ENCODE assay signal across 13 cellular contexts in the genomic region with DNA sequence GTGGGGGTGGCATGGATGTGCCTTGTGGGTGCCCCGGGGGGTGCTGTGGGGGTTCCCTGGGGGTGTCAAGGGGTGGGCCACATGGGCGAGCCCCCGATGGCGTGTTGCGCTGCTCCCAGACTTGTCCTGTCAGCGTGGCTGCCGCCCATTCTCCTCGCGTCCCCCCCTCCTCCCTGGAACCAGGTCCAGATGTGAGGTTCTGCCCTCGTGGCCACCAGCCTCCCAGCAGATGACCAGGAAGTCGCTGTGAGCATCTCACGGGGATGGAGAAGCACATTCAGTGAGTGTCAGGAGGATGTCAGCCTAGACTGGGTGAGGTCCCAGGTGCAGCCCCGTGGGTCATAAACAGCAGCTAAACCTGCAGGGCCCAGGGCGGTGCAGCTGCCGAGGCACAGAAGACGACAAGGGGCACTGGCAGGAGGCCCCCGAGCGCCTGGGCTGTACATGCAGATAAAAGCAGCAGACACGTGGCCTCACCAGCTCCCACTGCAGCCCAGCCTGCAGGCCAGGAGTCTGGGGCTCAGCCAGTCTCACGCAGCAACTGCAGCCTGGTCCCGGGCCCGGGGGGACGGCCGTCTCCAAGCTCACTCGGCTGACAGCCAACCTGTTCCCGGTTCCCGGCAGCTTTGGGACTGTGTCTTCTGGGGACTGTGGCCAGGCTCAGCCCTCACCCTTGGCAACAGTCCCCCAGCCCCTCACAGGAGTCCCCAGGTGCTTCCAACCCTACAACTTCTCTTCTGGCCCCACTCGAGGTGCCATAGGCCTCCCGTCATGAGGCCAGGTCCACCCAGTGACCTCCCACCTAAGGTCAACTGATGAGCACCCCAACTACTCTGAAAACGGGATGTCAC. TPM values are rescaled to one million over a fixed set of nuclear protein-coding genes. Genes with fewer than 3 reads are reported as not detected.
DNase-seq lines count a peak whose midpoint lies in the region; ATAC-seq and TF ChIP-seq lines count a peak whose summit lies in the region.
"Had no signal": no experiment of that assay in that cellular context is flagged by ENCODE, and none has a peak within 500 bp of the region (broad histone marks: within the 10 kb centered on the region; RNA-seq: fewer than 3 reads in every experiment).

No MANE protein-coding gene starts in this region.

- peak overlapping the region; percentile 57 for H3K27ac Mint-ChIP-seq in neural progenitor cell

- H3K27me3 ChIP-seq in ACC112 (ENCODE audit: insufficient read depth, low read length) = no peaks in the 10 kb centered on the region
- no peaks in the 10 kb centered on the region for H3K27me3 ChIP-seq in Peyer's patch
- no peaks in the 10 kb centered on the region for H3K27me3 ChIP-seq in neural progenitor cell
- no peaks in the 10 kb centered on the region for H3K27me3 ChIP-seq in H7 (ENCODE audit: control insufficient read depth, insufficient read depth, low read length)

- ATAC-seq in Right ventricle myocardium superior (ENCODE audit: poor library complexity) (peak; percentile 72), HG03342 (IDR thresholded peaks at IDR 0.05; ENCODE audit: unreplicated experiment) (no peak), GM18519 (IDR thresholded peaks at IDR 0.05; ENCODE audit: low FRiP score, unreplicated experiment) (no peak)
- ATAC-seq: HCT116 had no signal

- no peaks in the 10 kb centered on the region for H3K36me3 ChIP-seq in ACC112 (ENCODE audit: insufficient read depth, low read length)
- no peaks in the 10 kb centered on the region for H3K36me3 ChIP-seq in Peyer's patch
- H3K36me3 ChIP-seq in neural progenitor cell = no peaks in the 10 kb centered on the region
- no peaks in the 10 kb centered on the region for H3K36me3 ChIP-seq in H7 (replicated peaks; ENCODE audit: control insufficient read depth, insufficient read depth, low read length)

- H3K9me3 Mint-ChIP-seq in neural progenitor cell = peaks cover 6% of the 10 kb centered on the region

- TF ChIP-seq POLR2A in Peyer's patch (IDR thresholded peaks at IDR 0.05) = no peak

- H3K4me2 ChIP-seq in neural progenitor cell = no peak overlapping the region

- intact Hi-C loops in Right ventricle myocardium superior (cut with DNase I) = no loop called here

- DNase-seq in Peyer's patch (peak in 2 of 3 donors; percentile 39 to 43), Right ventricle myocardium superior (peak; percentile 85), neural progenitor cell (ENCODE audit: low spot score) (no peak), H7 (no peak), NCI-H526 treated with DMSO at 0.1 percent for 48 hours (lab: John Stamatoyannopoulos, UW) (no peak)
- DNase-seq: activated CD4-positive, alpha-beta T cell treated with anti-CD3 and anti-CD28 coated beads, Interleukin-2, amount 50 U/mL, for 1 hour; erythroblast; NCI-H69 had no signal

- H3K9ac ChIP-seq in neural progenitor cell = no peak overlapping the region

- TF ChIP-seq CTCF in Peyer's patch (IDR thresholded peaks at IDR 0.05) (no peak), neural progenitor cell (IDR thresholded peaks at IDR 0.05) (no peak)

- H2AFZ ChIP-seq in ACC112 (ENCODE audit: low read length, unreplicated experiment) (no peak overlapping the region), neural progenitor cell (replicated peaks) (no peak overlapping the region)

- H3K4me1 ChIP-seq in ACC112 (ENCODE audit: control insufficient read depth, insufficient read depth, low read length, unreplicated experiment) = peaks cover 28% of the 10 kb centered on the region
- H3K4me1 ChIP-seq in Peyer's patch = no peaks in the 10 kb centered on the region
- no peaks in the 10 kb centered on the region for H3K4me1 ChIP-seq in neural progenitor cell

- H3K27ac ChIP-seq in ACC112 (ENCODE audit: low read depth, low read length) (peak overlapping the region; percentile 78; the same call in 1 of the 2 replicates), Peyer's patch (no peak overlapping the region), neural progenitor cell (no peak overlapping the region)
- H3K27ac ChIP-seq: C4-2B had no signal

- H3K4me1 Mint-ChIP-seq in neural progenitor cell = peaks cover 10% of the 10 kb centered on the region

- H3K9me3 ChIP-seq in Peyer's patch (no peaks in the 10 kb centered on the region), neural progenitor cell (ENCODE audit: low read depth) (no peaks in the 10 kb centered on the region)

- no peak overlapping the region for H3K4me3 Mint-ChIP-seq in neural progenitor cell

- no peaks in the 10 kb centered on the region for H3F3A ChIP-seq in neural progenitor cell (ENCODE audit: low read depth)

- H4K20me1 ChIP-seq in neural progenitor cell (ENCODE audit: low read depth) = no peaks in the 10 kb centered on the region

- H3K27me3 Mint-ChIP-seq in neural progenitor cell (ENCODE audit: insufficient read depth, low read depth) = no peaks in the 10 kb centered on the region

- no peaks in the 10 kb centered on the region for H3K79me2 ChIP-seq in ACC112 (ENCODE audit: control insufficient read depth, insufficient read depth, low read length, unreplicated experiment)
- H3K79me2 ChIP-seq in neural progenitor cell (ENCODE audit: low read depth) = no peaks in the 10 kb centered on the region

- H3K4me3 ChIP-seq in ACC112 (ENCODE audit: low read depth, low read length) (no peak overlapping the region), Peyer's patch (no peak overlapping the region), neural progenitor cell (no peak overlapping the region), H7 (ENCODE audit: insufficient read depth, low read depth, low read length) (no peak overlapping the region)

- no peaks in the 10 kb centered on the region for H3K36me3 Mint-ChIP-seq in neural progenitor cell

RNA-seq across cellular contexts. Expression of gene COL6A2, which starts 17.5 kb away (rescaled TPM):
- total RNA-seq in Peyer's patch (1,000 to 10,000 TPM in 1 of 4 donors, 100 to 1,000 TPM in 2, 10 to 100 TPM in 1; 59.9 to 1,087 (median 166) TPM), Right ventricle myocardium superior (191 TPM), neural progenitor cell (ENCODE audit: low replicate concordance) (5.2 and 22.8 TPM in 2 replicates)
- total RNA-seq in H7 (2014; rRNA removed; shearing (Covaris generic)) = 127 and 143 TPM in 2 replicates

Comparison
In these comparisons a context has a peak if more than half of its experiments do, and no peak if none do; other contexts are left out.
1. DNase-seq: peak in Peyer's patch (2 of 3) and Right ventricle myocardium superior (single experiment); none in neural progenitor cell (single experiment), H7 (single experiment) and NCI-H526 treated with DMSO at 0.1 percent for 48 hours (single experiment).